Comparison of ENCODE assay signal across 17 cellular contexts in genomic region chr6:136754820-136755219, GRCh38. TPM values are rescaled to one million over a fixed set of nuclear protein-coding genes. Genes with fewer than 3 reads are reported as not detected.
DNase-seq lines count a peak whose midpoint lies in the region; ATAC-seq and TF ChIP-seq lines count a peak whose summit lies in the region.
"Had no signal": no experiment of that assay in that cellular context is flagged by ENCODE, and none has a peak within 500 bp of the region (broad histone marks: within the 10 kb centered on the region; RNA-seq: fewer than 3 reads in every experiment).

No MANE protein-coding gene starts in this region.

- intact Hi-C loops in A673 (cut with micrococcal nuclease; ENCODE audit: unreplicated experiment): no loop called here

- no peak overlapping the region for H3K27ac ChIP-seq in A673 (ENCODE audit: low read depth, low read length, poor library complexity, severe bottlenecking)
- H3K27ac ChIP-seq: 22Rv1 had no signal

- no peaks in the 10 kb centered on the region for H3K9me3 Mint-ChIP-seq in T-helper 1 cell treated with Interleukin-12 subunit alpha and Interleukin-12 subunit beta and Interleukin-4 antibody, amounts not matched to agents 30 μg/mL and 1 μg/mL, for 36 hours
- no peaks in the 10 kb centered on the region for H3K9me3 Mint-ChIP-seq in T-cell
- H3K9me3 Mint-ChIP-seq in effector memory CD8-positive, alpha-beta T cell: no peaks in the 10 kb centered on the region

- no peaks in the 10 kb centered on the region for H3K27me3 ChIP-seq in A673 (replicated peaks; ENCODE audit: insufficient read depth, low read depth, low read length, poor library complexity)
- H3K27me3 ChIP-seq: BE2C had no signal

- H3K4me1 ChIP-seq in A673 (ENCODE audit: insufficient read depth, low read length, poor library complexity, severe bottlenecking): peaks cover 18% of the 10 kb centered on the region
- H3K4me1 ChIP-seq: BE2C had no signal

- ATAC-seq in T-cell (replicated peaks in 1 of 4): no peak
- ATAC-seq in effector memory CD8-positive, alpha-beta T cell (replicated peaks): no peak
- no peak for ATAC-seq in HG02798 (IDR thresholded peaks at IDR 0.05; ENCODE audit: poor library complexity, unreplicated experiment)

- H3K4me1 Mint-ChIP-seq in T-helper 1 cell treated with Interleukin-12 subunit alpha and Interleukin-12 subunit beta and Interleukin-4 antibody, amounts not matched to agents 30 μg/mL and 1 μg/mL, for 36 hours (ENCODE audit: low read depth): peaks cover 71% of the 10 kb centered on the region
- peaks cover 62 to 79% (median 70%) of the 10 kb centered on the region in 3 donors for H3K4me1 Mint-ChIP-seq in T-cell
- H3K4me1 Mint-ChIP-seq in effector memory CD8-positive, alpha-beta T cell (ENCODE audit: low read depth in 2 of 2): peaks cover 59 to 65% of the 10 kb centered on the region in 2 donors

- peak overlapping the region; percentile 50 for H3K4me3 Mint-ChIP-seq in T-helper 1 cell treated with Interleukin-12 subunit alpha and Interleukin-12 subunit beta and Interleukin-4 antibody, amounts not matched to agents 30 μg/mL and 1 μg/mL, for 36 hours
- peak overlapping the region in 1 of 3 donors; percentile 47 for H3K4me3 Mint-ChIP-seq in T-cell
- H3K4me3 Mint-ChIP-seq in effector memory CD8-positive, alpha-beta T cell: peak overlapping the region in 1 of 2 donors; percentile 37

- H3K27me3 Mint-ChIP-seq in T-helper 1 cell treated with Interleukin-12 subunit alpha and Interleukin-12 subunit beta and Interleukin-4 antibody, amounts not matched to agents 30 μg/mL and 1 μg/mL, for 36 hours (ENCODE audit: low read depth): no peaks in the 10 kb centered on the region
- H3K27me3 Mint-ChIP-seq in T-cell: no peaks in the 10 kb centered on the region
- H3K27me3 Mint-ChIP-seq in effector memory CD8-positive, alpha-beta T cell: no peaks in the 10 kb centered on the region

- peaks cover 15% of the 10 kb centered on the region for H3K36me3 Mint-ChIP-seq in T-helper 1 cell treated with Interleukin-12 subunit alpha and Interleukin-12 subunit beta and Interleukin-4 antibody, amounts not matched to agents 30 μg/mL and 1 μg/mL, for 36 hours (ENCODE audit: low read depth)
- no peaks in the 10 kb centered on the region for H3K36me3 Mint-ChIP-seq in T-cell
- peaks cover 11% of the 10 kb centered on the region for H3K36me3 Mint-ChIP-seq in effector memory CD8-positive, alpha-beta T cell (ENCODE audit: insufficient read depth)

- BruUV-seq in A673 (replicated peaks; lab: Mats Ljungman, UMichigan): no TSS peak

- H3K36me3 ChIP-seq in A673 (ENCODE audit: insufficient read depth, low read length, poor library complexity, severe bottlenecking): no peaks in the 10 kb centered on the region
- H3K36me3 ChIP-seq: BE2C had no signal

- H3K4me3 ChIP-seq in A673 (ENCODE audit: low read depth, low read length, poor library complexity, severe bottlenecking): no peak overlapping the region

- peak overlapping the region; percentile 99 for H3K27ac Mint-ChIP-seq in T-helper 1 cell treated with Interleukin-12 subunit alpha and Interleukin-12 subunit beta and Interleukin-4 antibody, amounts not matched to agents 30 μg/mL and 1 μg/mL, for 36 hours
- peak overlapping the region; percentile 9 to 70 for H3K27ac Mint-ChIP-seq in T-cell
- peak overlapping the region; percentile 62 to 78 for H3K27ac Mint-ChIP-seq in effector memory CD8-positive, alpha-beta T cell

- POLR2A ChIA-PET in A673 (lab: Charles Lee; ENCODE audit: low non-redundant PET): no interaction called here
- POLR2A ChIA-PET in T-cell (lab: Charles Lee): interaction anchor here (0.7 kb wide), 2 partner anchors 30 to 34 kb away, joined by 3 to 8 read pairs; no protein-coding TSS in a partner anchor

- TF ChIP-seq CTCF in A673 (conservative IDR thresholded peaks at IDR 0.05; ENCODE audit: low read depth, low read length): no peak

- CTCF ChIA-PET in A673 (lab: Charles Lee): no interaction called here
- CTCF ChIA-PET in T-cell (lab: Charles Lee): interaction anchor here (0.6 to 2.8 kb wide), 6 partner anchors 9 to 113 kb away, joined by 4 to 12 read pairs (median 6); partner anchors contain the start of gene MAP3K5 (in 2 of the 2)

- DNase-seq in T-helper 1 cell (no peak), A673 (ENCODE audit: low spot score) (peak; percentile 48), T-cell (no peak), NCI-H1092 treated with DMSO at 0.1 percent for 48 hours (lab: John Stamatoyannopoulos, UW) (no peak), DMS79 treated with DMSO at 0.1 percent for 48 hours (lab: John Stamatoyannopoulos, UW) (no peak)
- DNase-seq in effector memory CD8-positive, alpha-beta T cell: no peak
- DNase-seq: BE2C; COR-L47; NCI-H1417; NCI-H187 treated with DMSO at 0.1 percent for 48 hours; NCI-H2171; NCI-H446 treated with DMSO at 0.1 percent for 48 hours; NK-92 treated with Interleukin-12 subunit alpha and Interleukin-12 subunit beta, amount 100 ng/mL, for 24 hours; SHP77 treated with DMSO at 0.1 percent for 48 hours had no signal

- H3K9me3 ChIP-seq in A673 (ENCODE audit: low read depth, low read length, poor library complexity, severe bottlenecking): no peaks in the 10 kb centered on the region
- H3K9me3 ChIP-seq: BE2C had no signal

RNA-seq across cellular contexts. Expression of gene MAP3K5, which starts 37.5 kb away (rescaled TPM):
- total RNA-seq in A673 (2021): 4.9 and 5.4 TPM in 2 replicates
- 10 to 100 TPM; 17.8 to 29.2 (median 20.6) TPM for total RNA-seq in T-cell

Comparison
In these comparisons a context has a peak if more than half of its experiments do, and no peak if none do; other contexts are left out.
1. H3K27ac Mint-ChIP-seq: peak in every context shown above with its lines; median percentile 99 in T-helper 1 cell treated with Interleukin-12 subunit alpha and Interleukin-12 subunit beta and Interleukin-4 antibody, amounts not matched to agents 30 μg/mL and 1 μg/mL, for 36 hours; 70 in effector memory CD8-positive, alpha-beta T cell; 40 in T-cell.